In genomic region chr1:51981555-51981954, GRCh38 we compare ENCODE assay signal across 25 cellular contexts. TPM values are rescaled to one million over a fixed set of nuclear protein-coding genes. Genes with fewer than 3 reads are reported as not detected.
DNase-seq lines count a peak whose midpoint lies in the region; ATAC-seq, FAIRE-seq and TF ChIP-seq lines count a peak whose summit lies in the region.
"Had no signal": no experiment of that assay in that cellular context is flagged by ENCODE, and none has a peak within 500 bp of the region (broad histone marks: within the 10 kb centered on the region; RNA-seq: fewer than 3 reads in every experiment).

No MANE protein-coding gene starts in this region.

- H2AFZ ChIP-seq in HepG2 (ENCODE audit: low read length), result no peak overlapping the region
- H2AFZ ChIP-seq in K562 (ENCODE audit: low read depth, low read length), result no peak overlapping the region
- H2AFZ ChIP-seq in neural cell (ENCODE audit: low read depth, low read length), result no peak overlapping the region
- H2AFZ ChIP-seq: GM23338 had no signal

- ATAC-seq in HepG2 (no peak), right lobe of liver (no peak), K562 (no peak)
- ATAC-seq: A549, GM12878, GM23338, HCT116 had no signal

- CTCF ChIA-PET in HepG2 (lab: Yijun Ruan, JAX; ENCODE audit: low intra/inter-chr PET ratio, low total read pairs), result no interaction called here
- CTCF ChIA-PET in K562 (lab: Yijun Ruan, JAX; ENCODE audit: low intra/inter-chr PET ratio), result no interaction called here

- H3K79me2 ChIP-seq in HepG2 (ENCODE audit: insufficient read depth, low read length), result no peaks in the 10 kb centered on the region
- no peaks in the 10 kb centered on the region for H3K79me2 ChIP-seq in K562 (ENCODE audit: control insufficient read depth, insufficient read depth, low read length)
- no peaks in the 10 kb centered on the region for H3K79me2 ChIP-seq in neural cell (replicated peaks; ENCODE audit: insufficient read depth, low read length)

- TF ChIP-seq RAD21 in HepG2 (CRISPR knock-in tag; IDR thresholded peaks at IDR 0.05), result no peak
- TF ChIP-seq RAD21 in K562 (CRISPR knock-in tag; conservative IDR thresholded peaks at IDR 0.05 in 1 of 2, IDR thresholded peaks at IDR 0.05 in 1 of 2), result no peak
- TF ChIP-seq RAD21 in neural cell (conservative IDR thresholded peaks at IDR 0.05), result no peak

- TF ChIP-seq POLR2A in HepG2 (IDR thresholded peaks at IDR 0.05; ENCODE audit: insufficient read depth in 1 of 2, low read depth in 2 of 2, low read length in 2 of 2), result no peak
- TF ChIP-seq POLR2A in right lobe of liver (IDR thresholded peaks at IDR 0.05), result no peak
- no peak for TF ChIP-seq POLR2A in K562 (conservative IDR thresholded peaks at IDR 0.05)
- no peak for TF ChIP-seq POLR2A in esophagus squamous epithelium (IDR thresholded peaks at IDR 0.05)

- H3K4me2 ChIP-seq in HepG2 (ENCODE audit: low read depth, low read length) (no peak overlapping the region), K562 (ENCODE audit: insufficient read depth, low read length) (no peak overlapping the region), neural cell (ENCODE audit: low read length) (no peak overlapping the region)
- H3K4me2 ChIP-seq: A549; BLaER1 treated with 17β-estradiol and CSF1 and Interleukin-3, amounts not matched to agents 10 nM and 100 nM; GM23338 had no signal

- no peaks in the 10 kb centered on the region for H3K9me1 ChIP-seq in K562 (ENCODE audit: control insufficient read depth, insufficient read depth, low read length)

- TF ChIP-seq EP300 in HepG2 (IDR thresholded peaks at IDR 0.05; ENCODE audit: low read depth in 2 of 2, low read length in 2 of 2), result no peak
- no peak for TF ChIP-seq EP300 in HepG2 (CRISPR knock-in tag; IDR thresholded peaks at IDR 0.05; ENCODE audit: borderline replicate concordance)
- no peak for TF ChIP-seq EP300 in K562 (IDR thresholded peaks at IDR 0.05; ENCODE audit: low read length)
- peak; percentile 22 for TF ChIP-seq EP300 in neural cell (conservative IDR thresholded peaks at IDR 0.05; ENCODE audit: poor library complexity, severe bottlenecking)

- FAIRE-seq in HepG2 (lab: Jason Lieb, UNC), result no peak
- FAIRE-seq in K562 (lab: Jason Lieb, UNC), result no peak
- FAIRE-seq: A549, D721Med, GM12878, GM19239 had no signal

- H4K20me1 ChIP-seq in HepG2 (ENCODE audit: insufficient read depth, low read length), result no peaks in the 10 kb centered on the region
- H4K20me1 ChIP-seq in K562 (replicated peaks; ENCODE audit: control insufficient read depth, insufficient read depth, low read length), result no peaks in the 10 kb centered on the region
- H4K20me1 ChIP-seq in neural cell (ENCODE audit: insufficient read depth), result no peaks in the 10 kb centered on the region
- H4K20me1 ChIP-seq: BLaER1 treated with 17β-estradiol and CSF1 and Interleukin-3, amounts not matched to agents 10 nM and 100 nM had no signal

- no peak overlapping the region for H3K9ac ChIP-seq in HepG2 (ENCODE audit: insufficient read depth, low read depth, low read length)
- no peak overlapping the region for H3K9ac ChIP-seq in K562 (ENCODE audit: insufficient read depth in 1 of 2, low read depth in 2 of 2, low read length in 2 of 2)
- no peak overlapping the region for H3K9ac ChIP-seq in neural cell (ENCODE audit: low read length)
- H3K9ac ChIP-seq: BLaER1 treated with 17β-estradiol and CSF1 and Interleukin-3, amounts not matched to agents 10 nM and 100 nM had no signal

- H3K27me3 ChIP-seq in HepG2 (ENCODE audit: control insufficient read depth in 1 of 2, insufficient read depth in 2 of 2, low read length in 2 of 2), result peaks cover 0 to 1% of the 10 kb centered on the region in 2 experiments; a peak in 2 of 5 replicates
- H3K27me3 ChIP-seq in right lobe of liver, result no peaks in the 10 kb centered on the region
- no peaks in the 10 kb centered on the region for H3K27me3 ChIP-seq in K562 (ENCODE audit: control insufficient read depth in 2 of 2, insufficient read depth in 2 of 2, low read length in 2 of 2)
- H3K27me3 ChIP-seq in neural cell (ENCODE audit: insufficient read depth, low read depth, low read length), result no peaks in the 10 kb centered on the region
- H3K27me3 ChIP-seq in esophagus squamous epithelium, result no peaks in the 10 kb centered on the region
- H3K27me3 ChIP-seq: BE2C; BLaER1 treated with 17β-estradiol and CSF1 and Interleukin-3, amounts not matched to agents 10 nM and 100 nM had no signal

- H3K4me3 ChIP-seq in HepG2 (replicated peaks in 1 of 3; ENCODE audit: insufficient read depth in 1 of 3, low read depth in 2 of 3, low read length in 3 of 3) (no peak overlapping the region), right lobe of liver (no peak overlapping the region), K562 (no peak overlapping the region), neural cell (ENCODE audit: low read length) (no peak overlapping the region), esophagus squamous epithelium (no peak overlapping the region)
- H3K4me3 ChIP-seq: A549; BLaER1 treated with 17β-estradiol and CSF1 and Interleukin-3, amounts not matched to agents 10 nM and 100 nM; GM12878; GM23338 had no signal

- 93% methylated on average over 1 of the region's 1 CpG for WGBS in HepG2 (ENCODE audit: low lambda C conversion rate)
- 100% methylated on average over 1 of the region's 1 CpG for WGBS in right lobe of liver (ENCODE audit: insufficient coverage, low coverage, low lambda C conversion rate, missing lambda C conversion rate)
- 77% methylated on average over 1 of the region's 1 CpG for WGBS in K562 (ENCODE audit: insufficient coverage, low coverage, missing lambda C conversion rate)
- WGBS in esophagus squamous epithelium, 2 donors, result 93 to 100% methylated on average over 1 of the region's 1 CpG

- H3F3A ChIP-seq in neural cell (ENCODE audit: insufficient read depth, low read length, poor library complexity, severe bottlenecking), result no peaks in the 10 kb centered on the region

- no peaks in the 10 kb centered on the region for H3K9me3 ChIP-seq in HepG2 (ENCODE audit: low read length)
- H3K9me3 ChIP-seq in right lobe of liver, result no peaks in the 10 kb centered on the region
- H3K9me3 ChIP-seq in K562 (replicated peaks; ENCODE audit: control insufficient read depth, insufficient read depth, low read depth, low read length), result no peaks in the 10 kb centered on the region
- no peaks in the 10 kb centered on the region for H3K9me3 ChIP-seq in neural cell (ENCODE audit: low read length)
- no peaks in the 10 kb centered on the region for H3K9me3 ChIP-seq in esophagus squamous epithelium
- H3K9me3 ChIP-seq: A549; BE2C; BLaER1 treated with 17β-estradiol and CSF1 and Interleukin-3, amounts not matched to agents 10 nM and 100 nM had no signal

- H3K27ac ChIP-seq in HepG2 (ENCODE audit: extremely low read length, insufficient read depth, low read length) (no peak overlapping the region), right lobe of liver (no peak overlapping the region), K562 (ENCODE audit: extremely low read depth, low read depth, low read length) (no peak overlapping the region), neural cell (ENCODE audit: low read length) (no peak overlapping the region), esophagus squamous epithelium (no peak overlapping the region)
- H3K27ac ChIP-seq: A549; BLaER1 treated with 17β-estradiol and CSF1 and Interleukin-3, amounts not matched to agents 10 nM and 100 nM had no signal

- in situ Hi-C loops in HepG2 (cut with HindIII; ENCODE audit: extremely low pct_ligation_motif_present, low pct_unique_long_range_greater_than_20kb), result no loop called here
- in situ Hi-C loops in K562 (cut with MboI), result no loop called here

- DNase-seq in HepG2 (ENCODE audit: low spot score) (no peak), right lobe of liver (no peak), K562 (ENCODE audit: extremely low read depth in 1 of 4, low spot score in 3 of 4) (no peak), esophagus squamous epithelium (lab: John Stamatoyannopoulos, UW) (no peak), NCI-H146 (lab: John Stamatoyannopoulos, UW) (no peak), GM19240 (ENCODE audit: insufficient read length, low spot score) (no peak)
- DNase-seq: 8988T; ACHN; AML-193; BE2C; CD4-positive, alpha-beta T cell; CD8-positive, alpha-beta memory T cell; DMS 273 treated with DMSO at 0.1 percent for 48 hours; DND-41; GDM1; H9 had no signal

- H3K9me2 ChIP-seq in neural cell (ENCODE audit: insufficient read depth, low read length), result no peaks in the 10 kb centered on the region

- TF ChIP-seq CTCF in HepG2 (CRISPR knock-in tag; IDR thresholded peaks at IDR 0.05) (no peak), right lobe of liver (IDR thresholded peaks at IDR 0.05) (no peak), K562 (IDR thresholded peaks at IDR 0.05 in 2 of 3, conservative IDR thresholded peaks at IDR 0.05 in 1 of 3; ENCODE audit: insufficient read depth in 2 of 3, low read depth in 1 of 3, low read length in 3 of 3) (no peak), neural cell (IDR thresholded peaks at IDR 0.05; ENCODE audit: poor library complexity, severe bottlenecking) (no peak), esophagus squamous epithelium (IDR thresholded peaks at IDR 0.05) (no peak)

- intact Hi-C loops in HepG2 (cut with micrococcal nuclease; ENCODE audit: unreplicated experiment), result no loop called here
- intact Hi-C loops in right lobe of liver (cut with DNase I), result no loop called here
- intact Hi-C loops in K562 (cut with micrococcal nuclease), result no loop called here
- intact Hi-C loops in esophagus squamous epithelium (cut with DNase I), result no loop called here

- POLR2A ChIA-PET in HepG2 (lab: Yijun Ruan, JAX), result no interaction called here
- POLR2A ChIA-PET in K562 (lab: Yijun Ruan, JAX), result no interaction called here

- BruUV-seq in HepG2 (replicated peaks; lab: Mats Ljungman, UMichigan) (no TSS peak), K562 (replicated peaks; lab: Mats Ljungman, UMichigan) (no TSS peak)

- H3K36me3 ChIP-seq in HepG2 (replicated peaks in 1 of 2; ENCODE audit: control insufficient read depth in 1 of 2, insufficient read depth in 2 of 2, low read length in 2 of 2), result no peaks in the 10 kb centered on the region
- H3K36me3 ChIP-seq in right lobe of liver, result no peaks in the 10 kb centered on the region
- H3K36me3 ChIP-seq in K562 (ENCODE audit: control insufficient read depth, insufficient read depth, low read length), result no peaks in the 10 kb centered on the region
- H3K36me3 ChIP-seq in neural cell (ENCODE audit: insufficient read depth, low read length), result no peaks in the 10 kb centered on the region
- H3K36me3 ChIP-seq in esophagus squamous epithelium, result no peaks in the 10 kb centered on the region
- H3K36me3 ChIP-seq: BE2C; BLaER1 treated with 17β-estradiol and CSF1 and Interleukin-3, amounts not matched to agents 10 nM and 100 nM had no signal

- H3K4me1 ChIP-seq in HepG2 (ENCODE audit: insufficient read depth, low read length) (peaks cover 24% of the 10 kb centered on the region), right lobe of liver (no peaks in the 10 kb centered on the region), K562 (replicated peaks in 1 of 2; ENCODE audit: control insufficient read depth in 2 of 2, insufficient read depth in 2 of 2, low read length in 2 of 2) (peaks cover 0 to 8% of the 10 kb centered on the region in 2 experiments; a peak in 4 of 5 replicates), esophagus squamous epithelium (no peaks in the 10 kb centered on the region)
- H3K4me1 ChIP-seq: BE2C; BLaER1 treated with 17β-estradiol and CSF1 and Interleukin-3, amounts not matched to agents 10 nM and 100 nM had no signal

RNA-seq across cellular contexts. Expression of gene RAB3B, which starts 8.9 kb away (rescaled TPM):
- total RNA-seq in HepG2 (2016; rRNA removed; fragmentation: Illumina TruSeq; extraction: Trizol) (1.0 and 1.9 TPM in 2 replicates), right lobe of liver (1 to 10 TPM in 3 of 6 experiments, under 1 TPM in 3; 0.05 to 9.7 (median 4.4) TPM), K562 (2014; rRNA removed) (0.18 and 0.33 TPM in 2 replicates), K562 (2014; rRNA removed; fragmentation: Illumina TruSeq; extraction: Trizol) (0.40 and 0.51 TPM in 2 replicates), K562 (2015; rRNA removed; fragmentation: Illumina TruSeq; extraction: Trizol) (0.34 and 0.43 TPM in 2 replicates), K562 (2021) (0.34 and 0.47 TPM in 2 replicates), esophagus squamous epithelium (under 1 TPM in 3 of 4 donors, not detected in 1; under 0.01 TPM)
- 0.09 and 0.10 TPM in 2 replicates for total RNA-seq in HepG2 (2016; cell fraction: cytosol; rRNA removed; fragmentation: Illumina TruSeq; extraction: Trizol; ENCODE audit: low read depth)
- 1.2 and 1.6 TPM in 2 replicates for total RNA-seq in HepG2 (2016; cell fraction: insoluble cytoplasmic fraction; rRNA removed; fragmentation: Illumina TruSeq; extraction: Trizol)
- total RNA-seq in HepG2 (2016; cell fraction: membrane; rRNA removed; fragmentation: Illumina TruSeq; extraction: Trizol), result 0.31 and 0.43 TPM in 2 replicates
- total RNA-seq in HepG2 (2016; cell fraction: nucleus; rRNA removed; fragmentation: Illumina TruSeq; extraction: Trizol), result 0.65 and 0.81 TPM in 2 replicates
- polyA plus RNA-seq in HepG2 (2011; rRNA removed) (1.2 and 1.7 TPM in 2 replicates), K562 (2011; rRNA removed) (0.07 TPM in 2 replicates), K562 (2014; fragmentation: Illumina TruSeq; extraction: Trizol) (0.44 and 0.45 TPM in 2 replicates), K562 (2014; fragmentation: Nextera tagmentation; extraction: Ambion mirVana) (under 1 TPM; 0.13 to 0.14 TPM), K562 (2014; rRNA removed) (0.19 and 0.27 TPM in 2 replicates), neural cell (15.0 and 17.8 TPM in 2 replicates)
- 0.72 and 1.6 TPM in 2 replicates for polyA plus RNA-seq in HepG2 (2011; cell fraction: cytosol; rRNA removed)
- polyA plus RNA-seq in HepG2 (2011; cell fraction: nucleus; rRNA removed), result 0.72 and 1.2 TPM in 2 replicates
- polyA plus RNA-seq in HepG2 (2012), result 0.64 and 1.5 TPM in 2 replicates
- polyA plus RNA-seq in HepG2 (2016; cell fraction: cytosol; fragmentation: Illumina TruSeq; extraction: Trizol; ENCODE audit: low read depth), result 0.07 and 0.08 TPM in 2 replicates
- polyA plus RNA-seq in HepG2 (2016; cell fraction: insoluble cytoplasmic fraction; fragmentation: Illumina TruSeq; extraction: Trizol; ENCODE audit: low read depth), result 0.94 and 1.3 TPM in 2 replicates
- polyA plus RNA-seq in HepG2 (2016; cell fraction: membrane; fragmentation: Illumina TruSeq; extraction: Trizol; ENCODE audit: low read depth), result 0.19 and 0.23 TPM in 2 replicates
- polyA plus RNA-seq in HepG2 (2016; cell fraction: nucleus; fragmentation: Illumina TruSeq; extraction: Trizol; ENCODE audit: insufficient read depth, low read depth), result 0.75 and 0.93 TPM in 2 replicates
- 2.2 TPM in 1 of 2 replicates, not detected in the other for polyA minus RNA-seq in HepG2 (2011; rRNA and poly(A)+ RNA removed; ENCODE audit: low replicate concordance)
- polyA minus RNA-seq in HepG2 (2011; cell fraction: cytosol; rRNA and poly(A)+ RNA removed), result 1.8 and 3.7 TPM in 2 replicates
- polyA minus RNA-seq in HepG2 (2011; cell fraction: nucleus; rRNA and poly(A)+ RNA removed), result 1.0 and 1.9 TPM in 2 replicates
- total RNA-seq in K562 (2011; cell fraction: chromatin; rRNA removed; ENCODE audit: low replicate concordance), result 0.12 and 0.18 TPM in 2 replicates
- under 0.01 and 0.13 TPM in 2 replicates for total RNA-seq in K562 (2011; cell fraction: nucleolus; rRNA removed)
- total RNA-seq in K562 (2011; cell fraction: nucleoplasm; rRNA removed), result 0.22 and 0.23 TPM in 2 replicates
- 0.04 and 0.06 TPM in 2 replicates for polyA plus RNA-seq in K562 (2011; cell fraction: cytosol; rRNA removed)
- 0.06 and 0.07 TPM in 2 replicates for polyA plus RNA-seq in K562 (2011; cell fraction: nucleus; rRNA removed)
- 0.44 and 1.3 TPM in 2 replicates for polyA plus RNA-seq in K562 (2012)
- polyA minus RNA-seq in K562 (2011; rRNA and poly(A)+ RNA removed), result 0.12 and 0.14 TPM in 2 replicates
- 0.10 and 0.18 TPM in 2 replicates for polyA minus RNA-seq in K562 (2011; cell fraction: cytosol; rRNA and poly(A)+ RNA removed)
- polyA minus RNA-seq in K562 (2011; cell fraction: nucleus; rRNA and poly(A)+ RNA removed), result under 0.01 TPM in 2 replicates
- polyA minus RNA-seq in neural cell, result 28.0 and 38.2 TPM in 2 replicates
- total RNA-seq: CD4-positive, alpha-beta T cell had no signal
- polyA plus RNA-seq: CD14-positive monocyte had no signal

RNA-seq across cellular contexts. Expression of gene KTI12, which starts 52.1 kb away (rescaled TPM):
- total RNA-seq in HepG2 (2016; rRNA removed; fragmentation: Illumina TruSeq; extraction: Trizol), result 10.2 and 11.8 TPM in 2 replicates
- 1.4 and 2.0 TPM in 2 replicates for total RNA-seq in HepG2 (2016; cell fraction: cytosol; rRNA removed; fragmentation: Illumina TruSeq; extraction: Trizol; ENCODE audit: low read depth)
- 10.6 and 12.0 TPM in 2 replicates for total RNA-seq in HepG2 (2016; cell fraction: insoluble cytoplasmic fraction; rRNA removed; fragmentation: Illumina TruSeq; extraction: Trizol)
- total RNA-seq in HepG2 (2016; cell fraction: membrane; rRNA removed; fragmentation: Illumina TruSeq; extraction: Trizol), result 5.3 and 5.6 TPM in 2 replicates
- total RNA-seq in HepG2 (2016; cell fraction: nucleus; rRNA removed; fragmentation: Illumina TruSeq; extraction: Trizol), result 7.0 and 8.3 TPM in 2 replicates
- 7.0 and 7.4 TPM in 2 replicates for polyA plus RNA-seq in HepG2 (2011; rRNA removed)
- 7.6 and 9.9 TPM in 2 replicates for polyA plus RNA-seq in HepG2 (2011; cell fraction: cytosol; rRNA removed)
- polyA plus RNA-seq in HepG2 (2011; cell fraction: nucleus; rRNA removed), result 7.4 and 7.7 TPM in 2 replicates
- polyA plus RNA-seq in HepG2 (2012), result 5.6 and 6.2 TPM in 2 replicates
- 1.1 and 1.5 TPM in 2 replicates for polyA plus RNA-seq in HepG2 (2016; cell fraction: cytosol; fragmentation: Illumina TruSeq; extraction: Trizol; ENCODE audit: low read depth)
- 10.2 and 12.7 TPM in 2 replicates for polyA plus RNA-seq in HepG2 (2016; cell fraction: insoluble cytoplasmic fraction; fragmentation: Illumina TruSeq; extraction: Trizol; ENCODE audit: low read depth)
- 2.7 and 3.0 TPM in 2 replicates for polyA plus RNA-seq in HepG2 (2016; cell fraction: membrane; fragmentation: Illumina TruSeq; extraction: Trizol; ENCODE audit: low read depth)
- 10.6 and 13.5 TPM in 2 replicates for polyA plus RNA-seq in HepG2 (2016; cell fraction: nucleus; fragmentation: Illumina TruSeq; extraction: Trizol; ENCODE audit: insufficient read depth, low read depth)
- 8.9 and 13.7 TPM in 2 replicates for polyA minus RNA-seq in HepG2 (2011; rRNA and poly(A)+ RNA removed; ENCODE audit: low replicate concordance)
- polyA minus RNA-seq in HepG2 (2011; cell fraction: cytosol; rRNA and poly(A)+ RNA removed), result 2.2 and 2.9 TPM in 2 replicates
- 8.5 and 8.6 TPM in 2 replicates for polyA minus RNA-seq in HepG2 (2011; cell fraction: nucleus; rRNA and poly(A)+ RNA removed)
- total RNA-seq in right lobe of liver, result 1 to 10 TPM; 2.9 to 7.5 (median 4.2) TPM
- 17.1 and 23.9 TPM in 2 replicates for total RNA-seq in K562 (2011; cell fraction: chromatin; rRNA removed; ENCODE audit: low replicate concordance)
- 23.8 and 28.2 TPM in 2 replicates for total RNA-seq in K562 (2011; cell fraction: nucleolus; rRNA removed)
- total RNA-seq in K562 (2011; cell fraction: nucleoplasm; rRNA removed), result 15.8 and 17.0 TPM in 2 replicates
- 15.2 and 19.6 TPM in 2 replicates for total RNA-seq in K562 (2014; rRNA removed)
- total RNA-seq in K562 (2014; rRNA removed; fragmentation: Illumina TruSeq; extraction: Trizol), result 11.3 and 11.7 TPM in 2 replicates
- total RNA-seq in K562 (2015; rRNA removed; fragmentation: Illumina TruSeq; extraction: Trizol), result 10.7 and 10.9 TPM in 2 replicates
- total RNA-seq in K562 (2021), result 22.8 and 25.9 TPM in 2 replicates
- polyA plus RNA-seq in K562 (2011; rRNA removed), result 12.0 and 12.7 TPM in 2 replicates
- 13.7 and 27.1 TPM in 2 replicates for polyA plus RNA-seq in K562 (2011; cell fraction: cytosol; rRNA removed)
- polyA plus RNA-seq in K562 (2011; cell fraction: nucleus; rRNA removed), result 12.5 and 13.1 TPM in 2 replicates
- 15.7 and 17.3 TPM in 2 replicates for polyA plus RNA-seq in K562 (2012)
- polyA plus RNA-seq in K562 (2014; fragmentation: Illumina TruSeq; extraction: Trizol), result 10.9 and 11.6 TPM in 2 replicates
- polyA plus RNA-seq in K562 (2014; fragmentation: Nextera tagmentation; extraction: Ambion mirVana), result 1 to 10 TPM; 3.1 to 4.8 TPM
- polyA plus RNA-seq in K562 (2014; rRNA removed), result 21.1 and 23.6 TPM in 2 replicates
- polyA minus RNA-seq in K562 (2011; rRNA and poly(A)+ RNA removed), result 10.1 and 11.8 TPM in 2 replicates
- polyA minus RNA-seq in K562 (2011; cell fraction: cytosol; rRNA and poly(A)+ RNA removed), result 6.3 and 8.4 TPM in 2 replicates
- polyA minus RNA-seq in K562 (2011; cell fraction: nucleus; rRNA and poly(A)+ RNA removed), result 7.7 and 12.9 TPM in 2 replicates
- polyA plus RNA-seq in neural cell, result 14.0 and 18.2 TPM in 2 replicates
- 13.2 and 15.8 TPM in 2 replicates for polyA minus RNA-seq in neural cell
- total RNA-seq in esophagus squamous epithelium, result 1 to 10 TPM; 4.8 to 8.6 (median 7.7) TPM

Comparison
In these comparisons a context has a peak if more than half of its experiments do, and no peak if none do; other contexts are left out.
1. Of the 241 proteins assayed by ChIP-seq in both HepG2 and K562: peak only in HepG2: none; only in K562: none; in both: RFX1; in neither: 240.